Comparison of ENCODE assay signal across 9 cellular contexts in genomic region chrX:151722241-151722846, GRCh38. TPM values are rescaled to one million over a fixed set of nuclear protein-coding genes. Genes with fewer than 3 reads are reported as not detected.
A peak's percentile ranks its signal among the peaks of the same experiment; 100 is the strongest.
DNase-seq lines count a peak whose midpoint lies in the region; ATAC-seq and TF ChIP-seq lines count a peak whose summit lies in the region.
"Had no signal": no experiment of that assay in that cellular context is flagged by ENCODE, and none has a peak within 500 bp of the region (broad histone marks: within the 10 kb centered on the region; RNA-seq: fewer than 3 reads in every experiment).

No MANE protein-coding gene starts in this region.

- H3K27ac ChIP-seq in PC-3 (ENCODE audit: low read length): no peak overlapping the region

- H3K4me3 ChIP-seq in fibroblast of pulmonary artery (replicated peaks; ENCODE audit: low read depth, low read length) (no peak overlapping the region), PC-3 (ENCODE audit: low read length) (no peak overlapping the region)

- H4K20me1 ChIP-seq in PC-3 (ENCODE audit: low read length): no peaks in the 10 kb centered on the region

- no peak overlapping the region for H3K4me2 ChIP-seq in PC-3 (ENCODE audit: low read length)

- DNase-seq in GM04504 (ENCODE audit: low read depth) (peak; percentile 3), NCI-H146 treated with DMSO at 0.1 percent for 48 hours (lab: John Stamatoyannopoulos, UW; ENCODE audit: unreplicated experiment) (peak; percentile 0), fibroblast of pulmonary artery (ENCODE audit: low read depth) (peak; percentile 17), posterior vena cava (ENCODE audit: low spot score) (peak; percentile 79), amniotic stem cell (lab: John Stamatoyannopoulos, UW) (no peak), PC-3 (no peak)
- no peak for DNase-seq in activated CD4-positive, alpha-beta T cell treated with anti-CD3 and anti-CD28 coated beads for 1 hour

- H3K9me3 ChIP-seq in PC-3 (ENCODE audit: low read length): no peaks in the 10 kb centered on the region

- no peaks in the 10 kb centered on the region for H3K36me3 ChIP-seq in PC-3 (ENCODE audit: low read depth, low read length)

- no peak overlapping the region for H3K9ac ChIP-seq in PC-3 (ENCODE audit: low read length)

- H3K27me3 ChIP-seq in PC-3 (ENCODE audit: low read length): no peaks in the 10 kb centered on the region

- TF ChIP-seq CTCF in fibroblast of pulmonary artery (IDR thresholded peaks at IDR 0.05; ENCODE audit: low read length, missing control alignments): peak; percentile 32
- no peak for TF ChIP-seq CTCF in PC-3 (conservative IDR thresholded peaks at IDR 0.05; ENCODE audit: low read depth, low read length)

- no TSS peak for BruUV-seq in PC-3 (replicated peaks; lab: Mats Ljungman, UMichigan)

- POLR2A ChIA-PET in PC-3 (lab: Charles Lee; ENCODE audit: unreplicated experiment): no interaction called here

- intact Hi-C loops in posterior vena cava (cut with DNase I): no loop called here
- intact Hi-C loops in PC-3 (cut with micrococcal nuclease): no loop called here

- no peaks in the 10 kb centered on the region for H3K79me2 ChIP-seq in PC-3 (ENCODE audit: low read length)

- H3K9me2 ChIP-seq in PC-3 (replicated peaks; ENCODE audit: low read length): no peaks in the 10 kb centered on the region

- ATAC-seq in PC-3 (no peak), HG03460 (IDR thresholded peaks at IDR 0.05; ENCODE audit: unreplicated experiment) (no peak)

- CTCF ChIA-PET in PC-3 (lab: Charles Lee): no interaction called here

- H3F3A ChIP-seq in PC-3 (ENCODE audit: low read length, unreplicated experiment): no peaks in the 10 kb centered on the region

- no peaks in the 10 kb centered on the region for H3K4me1 ChIP-seq in PC-3 (ENCODE audit: insufficient read depth, low read length)

- no peak overlapping the region for H2AFZ ChIP-seq in PC-3 (ENCODE audit: low read length)

RNA-seq across cellular contexts. Expression of gene FATE1, which starts 6.5 kb away (rescaled TPM):
- not detected for total RNA-seq in posterior vena cava
- total RNA-seq in PC-3 (2014; rRNA removed): not detected in 2 replicates
- total RNA-seq: activated T-cell treated with anti-CD3 and anti-CD28 coated beads, Interleukin-2, amount 50 U/mL, for 72 hours had no signal

RNA-seq across cellular contexts. Expression of gene CNGA2, which starts 12.2 kb away (rescaled TPM):
- total RNA-seq in posterior vena cava (not detected), PC-3 (2014; rRNA removed) (not detected in 2 replicates)
- total RNA-seq: activated T-cell treated with anti-CD3 and anti-CD28 coated beads, Interleukin-2, amount 50 U/mL, for 72 hours had no signal

RNA-seq across cellular contexts. Expression of gene PRRG3, which starts 27.1 kb away (rescaled TPM):
- 1 to 10 TPM in 1 of 2 donors, under 1 TPM in 1; 0.86 to 5.1 TPM for total RNA-seq in posterior vena cava
- not detected in 2 replicates for total RNA-seq in PC-3 (2014; rRNA removed)
- total RNA-seq: activated T-cell treated with anti-CD3 and anti-CD28 coated beads, Interleukin-2, amount 50 U/mL, for 72 hours had no signal

Comparison
In these comparisons a context has a peak if more than half of its experiments do, and no peak if none do; other contexts are left out.
1. DNase-seq: peak in GM04504 (single experiment), NCI-H146 treated with DMSO at 0.1 percent for 48 hours (single experiment), fibroblast of pulmonary artery (single experiment) and posterior vena cava (single experiment); none in activated CD4-positive, alpha-beta T cell treated with anti-CD3 and anti-CD28 coated beads for 1 hour (single experiment), amniotic stem cell (single experiment) and PC-3 (single experiment).